In genomic region chr12:51863921-51864700, GRCh38 we compare ENCODE assay signal across 8 cellular contexts. TPM values are rescaled to one million over a fixed set of nuclear protein-coding genes. Genes with fewer than 3 reads are reported as not detected.
DNase-seq lines count a peak whose midpoint lies in the region; ATAC-seq and TF ChIP-seq lines count a peak whose summit lies in the region.

No MANE protein-coding gene starts in this region.

- in situ Hi-C loops in GM13976 (cut with MboI; ENCODE audit: low sequenced_read_pairs, unreplicated experiment): no loop called here
- in situ Hi-C loops in GM13977 (cut with MboI; ENCODE audit: low pct_unique_long_range_greater_than_20kb, low sequenced_read_pairs, unreplicated experiment): no loop called here

- peaks cover 57% of the 10 kb centered on the region for H3K27me3 Mint-ChIP-seq in activated B cell treated with CpG ODN at 0.5 μM for 24 hours

- no peaks in the 10 kb centered on the region for H3K9me3 ChIP-seq in heart left ventricle

- peak overlapping the region; percentile 19 to 56 (median 43) for H3K4me3 ChIP-seq in heart left ventricle

- 10 to 25% (median 15%) methylated on average over 32 to 49 of the region's 49 CpGs for WGBS in heart left ventricle, 4 donors

- H3K36me3 ChIP-seq in heart left ventricle: no peaks in the 10 kb centered on the region

- intact Hi-C loops in activated B cell treated with CpG ODN at 0.5 μM for 24 hours (cut with micrococcal nuclease) (no loop called here), heart left ventricle (cut with DNase I) (no loop called here)

- POLR2A ChIA-PET in activated B cell treated with CpG ODN at 0.5 μM for 24 hours (lab: Charles Lee): interaction anchor here (0.6 to 1.4 kb wide), 2 partner anchors 11 to 22 kb away, joined by 3 read pairs; no protein-coding TSS in a partner anchor

- TF ChIP-seq CTCF in GM13976 (IDR thresholded peaks at IDR 0.05; ENCODE audit: borderline replicate concordance, control extremely low read depth, extremely low read depth, insufficient read depth, missing control alignments) (no peak), activated B cell treated with CpG ODN at 0.5 μM for 24 hours (IDR thresholded peaks at IDR 0.05) (no peak), heart left ventricle (IDR thresholded peaks at IDR 0.05) (no peak), GM13977 (IDR thresholded peaks at IDR 0.05; ENCODE audit: extremely low read depth, insufficient read depth, missing control alignments) (no peak)

- peaks cover 0 to 45% (median 19%) of the 10 kb centered on the region in 9 donors for H3K27me3 ChIP-seq in heart left ventricle

- peaks cover 21% of the 10 kb centered on the region for H3K4me1 Mint-ChIP-seq in activated B cell treated with CpG ODN at 0.5 μM for 24 hours

- peak; percentile 36 for DNase-seq in GM13976 (ENCODE audit: low spot score)
- DNase-seq in activated B cell treated with CpG ODN at 0.5 μM for 24 hours: no peak
- DNase-seq in heart left ventricle: peak in 1 of 5 donors; percentile 65
- peak; percentile 85 for DNase-seq in renal cortical epithelial cell (ENCODE audit: low read depth)
- no peak for DNase-seq in HUDEP-2 (lab: John Stamatoyannopoulos, UW; ENCODE audit: unreplicated experiment in 76 of 76)
- DNase-seq in GM13977 (ENCODE audit: low spot score): no peak
- no peak for DNase-seq in NCI-H1105 treated with DMSO at 0.1 percent for 48 hours (lab: John Stamatoyannopoulos, UW)
- no peak for DNase-seq in NCI-H1436 treated with DMSO at 0.1 percent for 48 hours (lab: John Stamatoyannopoulos, UW)

- no peak overlapping the region for H3K27ac Mint-ChIP-seq in activated B cell treated with CpG ODN at 0.5 μM for 24 hours

- no peaks in the 10 kb centered on the region for H3K36me3 Mint-ChIP-seq in activated B cell treated with CpG ODN at 0.5 μM for 24 hours (ENCODE audit: low read depth)

- TF ChIP-seq POLR2A in heart left ventricle (IDR thresholded peaks at IDR 0.05): no peak

- peaks cover 0 to 25% (median 15%) of the 10 kb centered on the region in 12 donors for H3K4me1 ChIP-seq in heart left ventricle

- H3K4me3 Mint-ChIP-seq in activated B cell treated with CpG ODN at 0.5 μM for 24 hours: peak overlapping the region; percentile 52

- CTCF ChIA-PET in activated B cell treated with CpG ODN at 0.5 μM for 24 hours (lab: Charles Lee): interaction anchor here (3.2 kb wide), 1 partner anchor 11 kb away, joined by 12 read pairs; no protein-coding TSS in a partner anchor

- no peak overlapping the region for H3K27ac ChIP-seq in heart left ventricle

- peak; percentile 66 for ATAC-seq in activated B cell treated with CpG ODN at 0.5 μM for 24 hours (ENCODE audit: low read depth)
- peak in 3 of 4 donors; percentile 32 to 60 (median 44) for ATAC-seq in heart left ventricle

- no peaks in the 10 kb centered on the region for H3K9me3 Mint-ChIP-seq in activated B cell treated with CpG ODN at 0.5 μM for 24 hours

RNA-seq across cellular contexts. Expression of gene FIGNL2, which starts 15.6 kb away (rescaled TPM):
- 0.39 and 0.69 TPM in 2 replicates for total RNA-seq in activated B cell treated with CpG ODN at 0.5 μM for 24 hours
- total RNA-seq in heart left ventricle: under 1 TPM; 0.13 to 0.93 (median 0.35) TPM
- polyA plus RNA-seq in heart left ventricle: under 1 TPM; 0.17 to 0.23 TPM
- total RNA-seq in renal cortical epithelial cell: 0.52 and 5.5 TPM in 2 replicates

RNA-seq across cellular contexts. Expression of gene ANKRD33, which starts 23.8 kb away (rescaled TPM):
- total RNA-seq in activated B cell treated with CpG ODN at 0.5 μM for 24 hours: not detected in 2 replicates
- total RNA-seq in heart left ventricle: not detected
- not detected for polyA plus RNA-seq in heart left ventricle
- not detected in 2 replicates for total RNA-seq in renal cortical epithelial cell

RNA-seq across cellular contexts. Expression of gene ACVRL1, which starts 43.2 kb away (rescaled TPM):
- total RNA-seq in activated B cell treated with CpG ODN at 0.5 μM for 24 hours (not detected in 2 replicates), heart left ventricle (100 to 1,000 TPM in 1 of 9 donors, 10 to 100 TPM in 8; 23.5 to 116 (median 33.4) TPM), renal cortical epithelial cell (2.1 and 3.5 TPM in 2 replicates)
- polyA plus RNA-seq in heart left ventricle: 10 to 100 TPM; 20.5 to 35.1 TPM

Comparison
In these comparisons a context has a peak if more than half of its experiments do, and no peak if none do; other contexts are left out.
1. DNase-seq: peak in GM13976 (single experiment) and renal cortical epithelial cell (single experiment); none in activated B cell treated with CpG ODN at 0.5 μM for 24 hours (single experiment), HUDEP-2 (0 of 76), GM13977 (single experiment), NCI-H1105 treated with DMSO at 0.1 percent for 48 hours (single experiment) and NCI-H1436 treated with DMSO at 0.1 percent for 48 hours (single experiment).